In the genomic region with DNA sequence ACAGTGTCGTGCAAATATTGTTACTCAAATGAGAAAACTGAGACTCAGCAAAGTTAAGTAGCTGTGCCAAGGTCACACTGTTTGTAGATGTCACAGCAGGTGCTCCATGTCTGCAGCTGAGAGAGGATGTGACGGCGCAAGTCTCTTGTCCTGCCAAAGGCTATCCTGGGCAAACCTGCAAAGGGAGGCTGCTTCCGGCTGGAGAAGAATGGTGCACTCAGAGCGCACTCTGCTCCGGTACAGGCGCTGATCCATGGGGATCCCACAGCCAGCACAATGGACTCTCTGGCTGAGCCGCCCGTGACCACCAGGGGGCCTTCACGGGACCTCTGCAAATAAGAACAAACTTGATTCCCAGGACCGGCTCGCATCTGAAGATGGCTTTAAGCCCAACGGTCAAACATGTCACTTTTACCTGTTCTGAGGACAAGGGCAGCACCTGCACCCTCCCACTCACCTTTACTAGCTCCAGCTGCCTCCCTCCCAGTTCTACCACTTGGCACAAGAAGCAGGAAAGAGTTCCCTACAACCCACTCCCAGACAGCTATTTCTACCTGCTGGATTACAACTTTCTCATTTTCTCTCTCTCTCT, we compare ENCODE assay signal across 8 cellular contexts. TPM values are rescaled to one million over a fixed set of nuclear protein-coding genes. Genes with fewer than 3 reads are reported as not detected.
A peak's percentile ranks its signal among the peaks of the same experiment; 100 is the strongest.
DNase-seq lines count a peak whose midpoint lies in the region; ATAC-seq and TF ChIP-seq lines count a peak whose summit lies in the region.

No MANE protein-coding gene starts in this region.

- no peak overlapping the region for H2BK5ac ChIP-seq in neuronal stem cell (ENCODE audit: low read length)

- H3K27ac ChIP-seq in neuronal stem cell (replicated peaks; ENCODE audit: low read length), result no peak overlapping the region
- H3K27ac ChIP-seq in tibial artery, result no peak overlapping the region

- no peaks in the 10 kb centered on the region for H3K79me1 ChIP-seq in neuronal stem cell (ENCODE audit: low read depth, low read length)

- H3K9me3 ChIP-seq in neuronal stem cell (replicated peaks in 1 of 2; ENCODE audit: control insufficient read depth in 2 of 2, insufficient read depth in 1 of 2, low read depth in 1 of 2, low read length in 2 of 2) (no peaks in the 10 kb centered on the region), tibial artery (no peaks in the 10 kb centered on the region)

- no peak overlapping the region for H4K8ac ChIP-seq in neuronal stem cell (ENCODE audit: low read depth, low read length)

- no peaks in the 10 kb centered on the region for H3K36me3 ChIP-seq in neuronal stem cell (replicated peaks in 1 of 2; ENCODE audit: control insufficient read depth in 2 of 2, insufficient read depth in 2 of 2, low read length in 2 of 2)
- no peaks in the 10 kb centered on the region for H3K36me3 ChIP-seq in tibial artery

- no peak overlapping the region for H4K91ac ChIP-seq in neuronal stem cell (ENCODE audit: low read depth, low read length, poor library complexity)

- H3K4me3 ChIP-seq in fibroblast of villous mesenchyme (ENCODE audit: low read depth, low read length), result no peak overlapping the region
- H3K4me3 ChIP-seq in neuronal stem cell (ENCODE audit: low read length in 2 of 2), result no peak overlapping the region
- no peak overlapping the region for H3K4me3 ChIP-seq in tibial artery

- peak overlapping the region; percentile 52 for H3K18ac ChIP-seq in neuronal stem cell (ENCODE audit: low read length)

- H2AK5ac ChIP-seq in neuronal stem cell (ENCODE audit: low read depth, low read length), result no peak overlapping the region

- intact Hi-C loops in tibial artery (cut with DNase I; ENCODE audit: low total_unique reads), result loop anchor here (5.0 to 10.0 kb wide), 3 partner anchors 42 to 185 kb away; no protein-coding TSS in a partner anchor

- no peak overlapping the region for H2BK12ac ChIP-seq in neuronal stem cell (ENCODE audit: low read length)

- H3K4ac ChIP-seq in neuronal stem cell (ENCODE audit: low read length), result no peak overlapping the region

- H2BK120ac ChIP-seq in neuronal stem cell (ENCODE audit: low read depth, low read length), result no peak overlapping the region

- H2BK15ac ChIP-seq in neuronal stem cell (ENCODE audit: low read length), result no peak overlapping the region

- no peak overlapping the region for H3K9ac ChIP-seq in neuronal stem cell (ENCODE audit: low read depth, low read length, poor library complexity)

- WGBS in neuronal stem cell (ENCODE audit: extremely low coverage in 2 of 2, insufficient read length in 2 of 2, insufficient replicate concordance in 1 of 2), 2 donors, result no CpG with 5 or more reads among the region's 13 CpGs

- H3K27me3 ChIP-seq in neuronal stem cell (ENCODE audit: control insufficient read depth in 3 of 3, insufficient read depth in 3 of 3, low read depth in 1 of 3, low read length in 3 of 3) (peaks cover 0 to 10% (median 0%) of the 10 kb centered on the region in 3 experiments), tibial artery (no peaks in the 10 kb centered on the region)

- peak; percentile 81 for TF ChIP-seq CTCF in fibroblast of villous mesenchyme (IDR thresholded peaks at IDR 0.05; ENCODE audit: insufficient read depth, low read depth, low read length)
- peak; percentile 79 to 87 for TF ChIP-seq CTCF in tibial artery (IDR thresholded peaks at IDR 0.05)

- no peak overlapping the region for H3K14ac ChIP-seq in neuronal stem cell (ENCODE audit: low read length)

- no peak overlapping the region for H3K4me2 ChIP-seq in neuronal stem cell (ENCODE audit: insufficient read depth, low read length, poor library complexity, severe bottlenecking)

- H2AFZ ChIP-seq in neuronal stem cell (ENCODE audit: low read length), result peak overlapping the region; percentile 60

- DNase-seq in COLO668 (lab: John Stamatoyannopoulos, UW; ENCODE audit: unreplicated experiment), result peak; percentile 90
- peak; percentile 88 for DNase-seq in NCI-H774 (lab: John Stamatoyannopoulos, UW)
- peak; percentile 68 to 69 for DNase-seq in activated T-cell treated with anti-CD3 and anti-CD28 coated beads, Interleukin-2, amount 50 U/mL, for 48 hours
- DNase-seq in fibroblast of villous mesenchyme (ENCODE audit: low read depth), result peak; percentile 74
- DNase-seq in neuronal stem cell (ENCODE audit: low spot score), result peak; percentile 72
- peak; percentile 82 to 84 for DNase-seq in tibial artery

- ATAC-seq in HG02642 (IDR thresholded peaks at IDR 0.05; ENCODE audit: poor library complexity, unreplicated experiment) (peak; percentile 45), HG03039 (IDR thresholded peaks at IDR 0.05; ENCODE audit: unreplicated experiment) (no peak)

- no peak overlapping the region for H3K23ac ChIP-seq in neuronal stem cell (ENCODE audit: low read depth, low read length, poor library complexity)

- H3K4me1 ChIP-seq in neuronal stem cell (ENCODE audit: control insufficient read depth in 2 of 2, insufficient read depth in 1 of 2, low read depth in 1 of 2, low read length in 2 of 2) (peaks cover 0 to 6% of the 10 kb centered on the region in 2 donors), tibial artery (peaks cover 0 to 10% (median 6%) of the 10 kb centered on the region in 4 donors)

RNA-seq across cellular contexts. Expression of gene RD3, which starts 21.9 kb away (rescaled TPM):
- not detected in 2 replicates for total RNA-seq in fibroblast of villous mesenchyme
- 4.2 TPM for polyA plus RNA-seq in neuronal stem cell (2013, experiment 1 of 2)
- 4.3 TPM for polyA plus RNA-seq in neuronal stem cell (2013, experiment 2 of 2)
